Comparison of ENCODE assay signal across 11 cellular contexts in genomic region chr12:85002778-85003296, GRCh38. TPM values are rescaled to one million over a fixed set of nuclear protein-coding genes. Genes with fewer than 3 reads are reported as not detected.
"Had no signal": no experiment of that assay in that cellular context is flagged by ENCODE, and none has a peak within 500 bp of the region (broad histone marks: within the 10 kb centered on the region; RNA-seq: fewer than 3 reads in every experiment).

No MANE protein-coding gene starts in this region.

- H3K4me1 ChIP-seq: HAP-1 had no signal

- H3K4me2 ChIP-seq: GM23338 had no signal

- H3K9me3 ChIP-seq: HAP-1 had no signal

- H3K36me3 ChIP-seq: HAP-1 had no signal

- FAIRE-seq: HTR-8/SVneo, K562 had no signal

- H3K4me3 ChIP-seq: GM23338, HAP-1, K562 had no signal

- ATAC-seq: GM23338, HCT116, K562 had no signal

- DNase-seq: H7, HFFc6, IMR-90, KG1 had no signal

RNA-seq across cellular contexts. Expression of gene TSPAN19, which starts 33.2 kb away (rescaled TPM):
- total RNA-seq: H4, H7, HFFc6, HT-29, IMR-90, K562 had no signal
- polyA plus RNA-seq: IMR-90, K562 had no signal

RNA-seq across cellular contexts. Expression of gene LRRIQ1, which starts 33.3 kb away (rescaled TPM):
- total RNA-seq: K562 had no signal
- polyA plus RNA-seq: K562 had no signal
